In genomic region chr9:71680189-71680983, GRCh38 we compare ENCODE assay signal across 11 cellular contexts.
A peak's percentile ranks its signal among the peaks of the same experiment; 100 is the strongest.
DNase-seq lines count a peak whose midpoint lies in the region; ATAC-seq, FAIRE-seq and TF ChIP-seq lines count a peak whose summit lies in the region.
"Had no signal": no experiment of that assay in that cellular context is flagged by ENCODE, and none has a peak within 500 bp of the region (broad histone marks: within the 10 kb centered on the region; RNA-seq: fewer than 3 reads in every experiment).

No MANE protein-coding gene starts in this region.

- TF ChIP-seq RAD21 in Ishikawa (IDR thresholded peaks at IDR 0.05; ENCODE audit: low read depth): no peak

- no peaks in the 10 kb centered on the region for H3K36me3 ChIP-seq in endothelial cell of umbilical vein (ENCODE audit: control insufficient read depth in 2 of 2, extremely low read depth in 1 of 2, insufficient read depth in 2 of 2, low read length in 2 of 2)

- H3K27me3 ChIP-seq in endothelial cell of umbilical vein (ENCODE audit: control insufficient read depth in 2 of 2, insufficient read depth in 2 of 2, low read length in 2 of 2): no peaks in the 10 kb centered on the region

- H3K9ac ChIP-seq in endothelial cell of umbilical vein (replicated peaks; ENCODE audit: extremely low read depth, insufficient read depth, low read length): no peak overlapping the region

- no peak for TF ChIP-seq POLR2A in endothelial cell of umbilical vein (IDR thresholded peaks at IDR 0.05; ENCODE audit: low read depth, low read length)

- dilution Hi-C loops in endothelial cell of umbilical vein (cut with MboI; ENCODE audit: extremely low pct_ligation_motif_present, low sequenced_read_pairs): no loop called here

- H3K79me2 ChIP-seq in endothelial cell of umbilical vein (ENCODE audit: control insufficient read depth, insufficient read depth, low read length): no peaks in the 10 kb centered on the region

- no peak overlapping the region for H3K4me3 Mint-ChIP-seq in nephron progenitor cell

- peak overlapping the region; percentile 70 for H3K27ac Mint-ChIP-seq in nephron progenitor cell

- peaks cover 5% of the 10 kb centered on the region for H3K36me3 Mint-ChIP-seq in nephron progenitor cell (ENCODE audit: low read depth)

- H3K4me3 ChIP-seq in endothelial cell of umbilical vein (replicated peaks in 1 of 3; ENCODE audit: insufficient read depth in 1 of 3, low read depth in 1 of 3, low read length in 3 of 3): no peak overlapping the region

- no TSS peak for BruUV-seq in endothelial cell of umbilical vein (replicated peaks; lab: Mats Ljungman, UMichigan)

- H4K20me1 ChIP-seq in endothelial cell of umbilical vein (replicated peaks; ENCODE audit: control insufficient read depth, extremely low read depth, insufficient read depth, low read length): no peaks in the 10 kb centered on the region

- H3K9me3 ChIP-seq in endothelial cell of umbilical vein (replicated peaks; ENCODE audit: control insufficient read depth, insufficient read depth, low read length): no peaks in the 10 kb centered on the region

- no peaks in the 10 kb centered on the region for H3K9me1 ChIP-seq in endothelial cell of umbilical vein (replicated peaks; ENCODE audit: control insufficient read depth, extremely low read depth, insufficient read depth, low read length)

- peaks cover 12% of the 10 kb centered on the region for H3K4me1 ChIP-seq in endothelial cell of umbilical vein (ENCODE audit: control insufficient read depth, extremely low read depth, insufficient read depth, low read length)

- POLR2A ChIA-PET in endothelial cell of umbilical vein (lab: Charles Lee): no interaction called here

- H3K4me2 ChIP-seq in endothelial cell of umbilical vein (ENCODE audit: insufficient read depth, low read length): no peak overlapping the region

- no peak for FAIRE-seq in endothelial cell of umbilical vein (lab: Jason Lieb, UNC)
- FAIRE-seq: H1 had no signal

- intact Hi-C loops in endothelial cell of umbilical vein (cut with micrococcal nuclease): loop anchor here (2.0 kb wide), 1 partner anchor 34 kb away; no protein-coding TSS in a partner anchor

- no peak overlapping the region for H2AFZ ChIP-seq in endothelial cell of umbilical vein (ENCODE audit: low read depth, low read length)

- TF ChIP-seq CTCF in endothelial cell of umbilical vein (IDR thresholded peaks at IDR 0.05; ENCODE audit: extremely low read depth in 1 of 2, insufficient read depth in 1 of 2, low read depth in 1 of 2, low read length in 2 of 2) (no peak), nephron progenitor cell (IDR thresholded peaks at IDR 0.05) (no peak)

- no peaks in the 10 kb centered on the region for H3K27me3 Mint-ChIP-seq in nephron progenitor cell (ENCODE audit: low read depth, poor library complexity)

- DNase-seq in endothelial cell of umbilical vein (ENCODE audit: low read depth, low spot score) (peak; percentile 57), nephron progenitor cell (no peak), G401 (ENCODE audit: low spot score) (no peak)
- DNase-seq: amygdala, MV-4-11 had no signal

- ATAC-seq in GM18508 (IDR thresholded peaks at IDR 0.05; ENCODE audit: insufficient read depth, unreplicated experiment) (peak; percentile 39), HG03097 (IDR thresholded peaks at IDR 0.05; ENCODE audit: low FRiP score, unreplicated experiment) (no peak), GM21526 (IDR thresholded peaks at IDR 0.05; ENCODE audit: low FRiP score, unreplicated experiment) (no peak), GM21786 (IDR thresholded peaks at IDR 0.05; ENCODE audit: unreplicated experiment) (no peak)

- TF ChIP-seq EP300 in Ishikawa (IDR thresholded peaks at IDR 0.05; ENCODE audit: borderline replicate concordance): no peak

- H3K27ac ChIP-seq in endothelial cell of umbilical vein (ENCODE audit: insufficient read depth, low read depth, low read length): no peak overlapping the region

- H3K4me1 Mint-ChIP-seq in nephron progenitor cell: peaks cover 71% of the 10 kb centered on the region

- in situ Hi-C loops in G401 (cut with HindIII; ENCODE audit: low sequenced_read_pairs): no loop called here

- H3K9me3 Mint-ChIP-seq in nephron progenitor cell: peaks cover 6% of the 10 kb centered on the region

- CTCF ChIA-PET in endothelial cell of umbilical vein (lab: Charles Lee): interaction anchor here (1.3 to 6.1 kb wide), 5 partner anchors 33 to 89 kb away, joined by 3 to 32 read pairs (median 5); no protein-coding TSS in a partner anchor

TF ChIP-seq in Ishikawa, 13 proteins besides CTCF, POLR2A, EP300 and RAD21:
- TF ChIP-seq TEAD4 (IDR thresholded peaks at IDR 0.05): peak; percentile 57
- TF ChIP-seq NFIC (IDR thresholded peaks at IDR 0.05): peak; percentile 28; the same call in 1 of the 2 replicates
- no peak for TF ChIP-seq USF1 (IDR thresholded peaks at IDR 0.05)
- TF ChIP-seq CEBPB (IDR thresholded peaks at IDR 0.05): no peak
- TF ChIP-seq CREB1 (IDR thresholded peaks at IDR 0.05; ENCODE audit: low read depth): no peak
- TF ChIP-seq FOXM1 (IDR thresholded peaks at IDR 0.05; ENCODE audit: borderline replicate concordance, low read depth): no peak
- no peak for TF ChIP-seq REST (IDR thresholded peaks at IDR 0.05; ENCODE audit: low read depth)

TF ChIP-seq in endothelial cell of umbilical vein, 7 proteins besides CTCF, POLR2A, EP300 and RAD21:
- no peak for TF ChIP-seq MYC (IDR thresholded peaks at IDR 0.05; ENCODE audit: low read depth, low read length)
- no peak for TF ChIP-seq EZH2 (IDR thresholded peaks at IDR 0.05; ENCODE audit: borderline replicate concordance, low read depth, low read length, severe bottlenecking)
- TF ChIP-seq JUN (IDR thresholded peaks at IDR 0.05; ENCODE audit: borderline replicate concordance, insufficient read depth, insufficient read length, low read depth): no peak
- no peak for TF ChIP-seq MAX (IDR thresholded peaks at IDR 0.05; ENCODE audit: insufficient read depth, insufficient read length)
- TF ChIP-seq FOS (IDR thresholded peaks at IDR 0.05; ENCODE audit: borderline replicate concordance, insufficient read depth, low read length): no peak
- TF ChIP-seq GATA2 (IDR thresholded peaks at IDR 0.05; ENCODE audit: insufficient read depth, insufficient read length, low read depth, low read length): no peak
- no peak for TF ChIP-seq POLR2AphosphoS5 (IDR thresholded peaks at IDR 0.05; ENCODE audit: insufficient read depth, low read depth, low read length)
TF ChIP-seq in endothelial cell of umbilical vein: peak in this region for 0.
